ENCODE assay signal across 12 cellular contexts in genomic region chr4:109046549-109047171, GRCh38.
DNase-seq lines count a peak whose midpoint lies in the region; ATAC-seq, FAIRE-seq and TF ChIP-seq lines count a peak whose summit lies in the region.
"Had no signal": no experiment of that assay in that cellular context is flagged by ENCODE, and none has a peak within 500 bp of the region (broad histone marks: within the 10 kb centered on the region; RNA-seq: fewer than 3 reads in every experiment).

No MANE protein-coding gene starts in this region.

- TF ChIP-seq EP300 in HepG2 (IDR thresholded peaks at IDR 0.05; ENCODE audit: low read depth in 2 of 2, low read length in 2 of 2), result no peak
- no peak for TF ChIP-seq EP300 in HepG2 (CRISPR knock-in tag; IDR thresholded peaks at IDR 0.05; ENCODE audit: borderline replicate concordance)

- H3K4me3 ChIP-seq in brain microvascular endothelial cell (ENCODE audit: low read depth, low read length) (no peak overlapping the region), HepG2 (replicated peaks in 1 of 3; ENCODE audit: insufficient read depth in 1 of 3, low read depth in 2 of 3, low read length in 3 of 3) (no peak overlapping the region), upper lobe of right lung (peak overlapping the region; percentile 19), endodermal cell (ENCODE audit: low read length) (no peak overlapping the region)
- H3K4me3 ChIP-seq: testis had no signal

- ATAC-seq in HepG2 (peak; percentile 45; the same call in 1 of the 3 replicates), upper lobe of right lung (no peak), GM18517 (IDR thresholded peaks at IDR 0.05; ENCODE audit: unreplicated experiment) (no peak), GM19463 (IDR thresholded peaks at IDR 0.05; ENCODE audit: unreplicated experiment) (no peak)
- ATAC-seq: Panc1 had no signal

- H3K4me3 Mint-ChIP-seq in T-helper 2 cell treated with Interferon-gamma antibody and Interleukin-4, amounts not matched to agents 5 μg/mL and 100 μg/mL, for 36 hours, result peak overlapping the region; percentile 32
- no peak overlapping the region for H3K4me3 Mint-ChIP-seq in endodermal cell

- no peak overlapping the region for H2AFZ ChIP-seq in HepG2 (ENCODE audit: low read length)

- no peak for DNase-seq in T-helper 2 cell treated with Interferon-gamma antibody and Interleukin-4, amounts not matched to agents 5 μg/mL and 100 μg/mL, for 36 hours (ENCODE audit: low spot score)
- DNase-seq in T-helper 2 cell (no peak), brain microvascular endothelial cell (peak; percentile 58), HepG2 (ENCODE audit: low spot score) (peak; percentile 0), upper lobe of right lung (no peak), endodermal cell (no peak)
- DNase-seq: testis had no signal

- BruUV-seq in HepG2 (replicated peaks; lab: Mats Ljungman, UMichigan), result no TSS peak

- in situ Hi-C loops in brain microvascular endothelial cell (cut with HindIII; ENCODE audit: low pct_ligation_motif_present, low sequenced_read_pairs), result no loop called here
- in situ Hi-C loops in HepG2 (cut with HindIII; ENCODE audit: extremely low pct_ligation_motif_present, low pct_unique_long_range_greater_than_20kb), result no loop called here

- TF ChIP-seq CTCF in brain microvascular endothelial cell (IDR thresholded peaks at IDR 0.05; ENCODE audit: low read depth, low read length, missing control alignments) (no peak), HepG2 (CRISPR knock-in tag; IDR thresholded peaks at IDR 0.05) (no peak), upper lobe of right lung (IDR thresholded peaks at IDR 0.05) (no peak), endodermal cell (conservative IDR thresholded peaks at IDR 0.05) (no peak)

- H3K27me3 Mint-ChIP-seq in T-helper 2 cell treated with Interferon-gamma antibody and Interleukin-4, amounts not matched to agents 5 μg/mL and 100 μg/mL, for 36 hours (ENCODE audit: low read depth), result peaks cover under 1% of the 10 kb centered on the region
- H3K27me3 Mint-ChIP-seq in endodermal cell (ENCODE audit: insufficient read depth), result no peaks in the 10 kb centered on the region

- POLR2A ChIA-PET in HepG2 (lab: Yijun Ruan, JAX), result no interaction called here

- CTCF ChIA-PET in HepG2 (lab: Yijun Ruan, JAX; ENCODE audit: low intra/inter-chr PET ratio, low total read pairs), result no interaction called here

- peaks cover 9% of the 10 kb centered on the region for H3K4me1 Mint-ChIP-seq in T-helper 2 cell treated with Interferon-gamma antibody and Interleukin-4, amounts not matched to agents 5 μg/mL and 100 μg/mL, for 36 hours (ENCODE audit: low read depth)
- no peaks in the 10 kb centered on the region for H3K4me1 Mint-ChIP-seq in endodermal cell

- H3K36me3 ChIP-seq in brain microvascular endothelial cell (replicated peaks) (no peaks in the 10 kb centered on the region), HepG2 (replicated peaks in 1 of 2; ENCODE audit: control insufficient read depth in 1 of 2, insufficient read depth in 2 of 2, low read length in 2 of 2) (no peaks in the 10 kb centered on the region), upper lobe of right lung (no peaks in the 10 kb centered on the region), endodermal cell (ENCODE audit: control insufficient read depth, insufficient read depth, low read length) (no peaks in the 10 kb centered on the region)

- intact Hi-C loops in HepG2 (cut with micrococcal nuclease; ENCODE audit: unreplicated experiment), result no loop called here
- intact Hi-C loops in upper lobe of right lung (cut with DNase I), result no loop called here

- TF ChIP-seq RAD21 in HepG2 (CRISPR knock-in tag; IDR thresholded peaks at IDR 0.05), result no peak

- no peaks in the 10 kb centered on the region for H3K79me2 ChIP-seq in HepG2 (ENCODE audit: insufficient read depth, low read length)

- H3K9me3 Mint-ChIP-seq in T-helper 2 cell treated with Interferon-gamma antibody and Interleukin-4, amounts not matched to agents 5 μg/mL and 100 μg/mL, for 36 hours, result peaks cover 3% of the 10 kb centered on the region
- H3K9me3 Mint-ChIP-seq in endodermal cell, result no peaks in the 10 kb centered on the region

- H3K27ac Mint-ChIP-seq in T-helper 2 cell treated with Interferon-gamma antibody and Interleukin-4, amounts not matched to agents 5 μg/mL and 100 μg/mL, for 36 hours, result no peak overlapping the region
- no peak overlapping the region for H3K27ac Mint-ChIP-seq in endodermal cell

- H3K9me3 ChIP-seq in HepG2 (ENCODE audit: low read length) (no peaks in the 10 kb centered on the region), upper lobe of right lung (no peaks in the 10 kb centered on the region), endodermal cell (ENCODE audit: control insufficient read depth, low read length) (no peaks in the 10 kb centered on the region)
- H3K9me3 ChIP-seq: testis had no signal

- no peaks in the 10 kb centered on the region for H3K4me1 ChIP-seq in HepG2 (ENCODE audit: insufficient read depth, low read length)
- peaks cover 4% of the 10 kb centered on the region for H3K4me1 ChIP-seq in upper lobe of right lung
- H3K4me1 ChIP-seq in endodermal cell (ENCODE audit: control insufficient read depth, insufficient read depth, low read length), result no peaks in the 10 kb centered on the region
- H3K4me1 ChIP-seq: testis had no signal

- H3K27ac ChIP-seq in brain microvascular endothelial cell, result peak overlapping the region; percentile 44
- H3K27ac ChIP-seq in HepG2 (ENCODE audit: extremely low read length, insufficient read depth, low read length), result no peak overlapping the region
- H3K27ac ChIP-seq in upper lobe of right lung, result no peak overlapping the region
- no peak overlapping the region for H3K27ac ChIP-seq in endodermal cell (ENCODE audit: low read depth, low read length)
- H3K27ac ChIP-seq: testis had no signal

- no peak for TF ChIP-seq POLR2A in HepG2 (IDR thresholded peaks at IDR 0.05; ENCODE audit: insufficient read depth in 1 of 2, low read depth in 2 of 2, low read length in 2 of 2)

- WGBS in HepG2 (ENCODE audit: low lambda C conversion rate), result 0% methylated on average over 6 of the region's 6 CpGs
- 91 to 96% methylated on average over 6 of the region's 6 CpGs for whole genome bisulfite sequencing in endodermal cell (ENCODE audit: insufficient coverage in 1 of 2, insufficient read length in 1 of 2), 2 experiments

- no peak overlapping the region; the same call in 1 of the 2 replicates for H3K4me2 ChIP-seq in HepG2 (ENCODE audit: low read depth, low read length)

- H3K9ac ChIP-seq in HepG2 (ENCODE audit: insufficient read depth, low read depth, low read length), result no peak overlapping the region
- no peak overlapping the region for H3K9ac ChIP-seq in endodermal cell (ENCODE audit: extremely low read depth, low read length, poor library complexity, severe bottlenecking)

- no peaks in the 10 kb centered on the region for H4K20me1 ChIP-seq in HepG2 (ENCODE audit: insufficient read depth, low read length)

- no peaks in the 10 kb centered on the region for H3K36me3 Mint-ChIP-seq in T-helper 2 cell treated with Interferon-gamma antibody and Interleukin-4, amounts not matched to agents 5 μg/mL and 100 μg/mL, for 36 hours (ENCODE audit: low read depth)
- H3K36me3 Mint-ChIP-seq in endodermal cell (ENCODE audit: low read depth), result no peaks in the 10 kb centered on the region

- FAIRE-seq in HepG2 (lab: Jason Lieb, UNC), result no peak
- FAIRE-seq: A204.1, bronchial epithelial cell had no signal

- H3K27me3 ChIP-seq in brain microvascular endothelial cell (replicated peaks), result no peaks in the 10 kb centered on the region
- no peaks in the 10 kb centered on the region for H3K27me3 ChIP-seq in HepG2 (ENCODE audit: control insufficient read depth in 1 of 2, insufficient read depth in 2 of 2, low read length in 2 of 2)
- H3K27me3 ChIP-seq in upper lobe of right lung, result no peaks in the 10 kb centered on the region
- H3K27me3 ChIP-seq in endodermal cell (ENCODE audit: control insufficient read depth, insufficient read depth, low read length, poor library complexity, severe bottlenecking), result no peaks in the 10 kb centered on the region
- H3K27me3 ChIP-seq: testis had no signal

TF ChIP-seq in HepG2, 621 proteins besides CTCF, POLR2A, EP300 and RAD21:
- TF ChIP-seq MAZ (IDR thresholded peaks at IDR 0.05; ENCODE audit: borderline replicate concordance, low read depth, low read length), result no peak
- no peak for TF ChIP-seq MAZ (CRISPR knock-in tag; IDR thresholded peaks at IDR 0.05; ENCODE audit: low read depth)
- peak; percentile 87; the same call in 1 of the 2 replicates for TF ChIP-seq GZF1 (CRISPR knock-in tag; IDR thresholded peaks at IDR 0.05)
TF ChIP-seq in HepG2: peak in this region for 1.

Comparison
In these comparisons a context has a peak if more than half of its experiments do, and no peak if none do; other contexts are left out.
1. DNase-seq: peak in brain microvascular endothelial cell (single experiment) and HepG2 (single experiment); none in T-helper 2 cell treated with Interferon-gamma antibody and Interleukin-4, amounts not matched to agents 5 μg/mL and 100 μg/mL, for 36 hours (single experiment), T-helper 2 cell (0 of 5), upper lobe of right lung (single experiment) and endodermal cell (single experiment).